19 cellular contexts compared by ENCODE assay signal in the genomic region with DNA sequence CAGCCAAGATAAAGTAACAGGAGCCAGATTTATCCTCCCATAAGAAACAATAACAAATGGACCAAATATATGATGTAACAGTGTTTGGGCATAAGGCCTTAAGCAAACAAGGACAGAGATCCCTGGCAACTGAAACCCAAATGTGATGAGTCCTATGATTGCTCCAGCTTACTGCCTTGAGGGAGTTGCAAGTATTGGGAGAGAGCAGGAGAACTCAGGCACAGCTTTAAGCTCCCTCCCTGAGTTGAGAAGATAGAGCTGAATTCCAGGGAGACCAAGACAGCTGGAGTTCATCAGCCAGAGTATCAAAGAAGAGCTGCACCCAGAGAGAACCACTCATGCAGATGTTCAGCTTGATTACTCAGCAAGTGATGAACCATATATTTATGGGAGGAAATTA.
"Had no signal": no experiment of that assay in that cellular context is flagged by ENCODE, and none has a peak within 500 bp of the region (broad histone marks: within the 10 kb centered on the region; RNA-seq: fewer than 3 reads in every experiment).

No MANE protein-coding gene starts in this region.

- ATAC-seq: activated CD8-positive, alpha-beta T cell treated with anti-CD3 and anti-CD28 coated beads for 36 hours; activated naive CD8-positive, alpha-beta T cell treated with anti-CD3 and anti-CD28 coated beads, Interleukin-2, amount 50 U/mL, for 24 hours; natural killer cell treated with Interleukin-12 subunit alpha and Interleukin-12 subunit beta and Interleukin-15 and Interleukin-18, amount 100 ng/mL, for 72 hours had no signal

- H3K4me1 ChIP-seq: heart left ventricle, suprapubic skin, transverse colon, uterus had no signal

- H3K27ac ChIP-seq: brain microvascular endothelial cell, heart left ventricle, skin epidermis, suprapubic skin, transverse colon, uterus had no signal

- H3K9me3 ChIP-seq: heart left ventricle, suprapubic skin, transverse colon, uterus had no signal

- H3K36me3 ChIP-seq: brain microvascular endothelial cell, heart left ventricle, suprapubic skin, transverse colon, uterus had no signal

- H3K4me3 ChIP-seq: heart left ventricle, skin epidermis, suprapubic skin, transverse colon, uterus had no signal

- H3K27me3 ChIP-seq: brain microvascular endothelial cell, heart left ventricle, suprapubic skin, transverse colon, uterus had no signal

- DNase-seq: activated CD4-positive, alpha-beta T cell treated with anti-CD3 and anti-CD28 coated beads, Interleukin-2, amount 10 ng/mL, durations not matched to agents 24 days and 14 days; activated CD8-positive, alpha-beta T cell treated with anti-CD3 and anti-CD28 coated beads for 36 hours; activated naive CD4-positive, alpha-beta T cell treated with Interleukin-2 at 50 U/mL for 16 hours; activated naive CD8-positive, alpha-beta T cell treated with anti-CD3 and anti-CD28 coated beads, Interleukin-2, amount 50 U/mL, for 24 hours; activated T-cell treated with anti-CD3 and anti-CD28 coated beads, Interleukin-2, amount 50 U/mL, for 24 hours; anterior cingulate cortex; brain microvascular endothelial cell; cerebellar nuclear complex; cortex of kidney; effector CD4-positive, alpha-beta T cell; heart left ventricle; retina; stimulated activated CD4-positive, alpha-beta T cell treated with anti-CD3 and anti-CD28 coated beads, Interleukin-15, amount 100 ng/mL, for 24 hours; stimulated activated CD4-positive, alpha-beta T cell treated with anti-CD3 and anti-CD28 coated beads, Interleukin-2, amount 100 ng/mL, for 48 hours; transverse colon; uterus had no signal
